Comparison of ENCODE assay signal across 8 cellular contexts in genomic region chr22:42283288-42284229, GRCh38. TPM values are rescaled to one million over a fixed set of nuclear protein-coding genes. Genes with fewer than 3 reads are reported as not detected.
A peak's percentile ranks its signal among the peaks of the same experiment; 100 is the strongest.
DNase-seq lines count a peak whose midpoint lies in the region; ATAC-seq and TF ChIP-seq lines count a peak whose summit lies in the region.

No MANE protein-coding gene starts in this region.

- no peak overlapping the region for H4K8ac ChIP-seq in mesendoderm (ENCODE audit: low read depth, low read length)

- H3K79me1 ChIP-seq in mesendoderm (ENCODE audit: low read length) = no peaks in the 10 kb centered on the region

- H3K4me3 Mint-ChIP-seq in T-cell = peak overlapping the region; percentile 59 to 76 (median 62)
- peak overlapping the region; percentile 64 for H3K4me3 Mint-ChIP-seq in chondrocyte (ENCODE audit: unreplicated experiment)

- H3K4ac ChIP-seq in mesendoderm (ENCODE audit: low read depth, low read length) = no peak overlapping the region

- no peak overlapping the region for H2BK5ac ChIP-seq in mesendoderm (ENCODE audit: low read length)

- H3K27me3 Mint-ChIP-seq in T-cell (peaks cover 0 to 8% of the 10 kb centered on the region in 2 donors), chondrocyte (ENCODE audit: low read depth) (peaks cover 23% of the 10 kb centered on the region)

- H3K27ac ChIP-seq in mesendoderm (ENCODE audit: low read depth, low read length) = no peak overlapping the region
- H3K27ac ChIP-seq in substantia nigra (ENCODE audit: low read depth, low read length, poor library complexity, severe bottlenecking) = peak overlapping the region; percentile 51

- peaks cover 3% of the 10 kb centered on the region for H3K4me1 ChIP-seq in mesendoderm (ENCODE audit: control insufficient read depth, low read depth, low read length)

- H4K5ac ChIP-seq in mesendoderm (ENCODE audit: low read length) = no peak overlapping the region

- no peak for TF ChIP-seq CTCF in chondrocyte (IDR thresholded peaks at IDR 0.05)

- H3K36me3 Mint-ChIP-seq in T-cell = no peaks in the 10 kb centered on the region
- H3K36me3 Mint-ChIP-seq in chondrocyte (ENCODE audit: low read depth) = no peaks in the 10 kb centered on the region

- no peak overlapping the region for H3K23ac ChIP-seq in mesendoderm (ENCODE audit: low read length)

- H3K56ac ChIP-seq in mesendoderm (ENCODE audit: low read length) = peak overlapping the region; percentile 34

- H2AK5ac ChIP-seq in mesendoderm (ENCODE audit: low read length) = no peak overlapping the region

- no peaks in the 10 kb centered on the region for H3K79me2 ChIP-seq in mesendoderm (ENCODE audit: control insufficient read depth, insufficient read depth, low read length)

- ATAC-seq in T-cell (replicated peaks in 1 of 4) = peak; percentile 65 to 68 (median 68)
- ATAC-seq in GM21360 (IDR thresholded peaks at IDR 0.05; ENCODE audit: unreplicated experiment) = no peak

- peak overlapping the region; percentile 66 for H3K4me2 ChIP-seq in mesendoderm (ENCODE audit: low read length)

- peak overlapping the region; percentile 43 for H3K9ac ChIP-seq in mesendoderm (ENCODE audit: low read length)

- no peak overlapping the region for H3K27ac Mint-ChIP-seq in T-cell
- H3K27ac Mint-ChIP-seq in chondrocyte (ENCODE audit: unreplicated experiment) = no peak overlapping the region

- H3K9me3 Mint-ChIP-seq in T-cell (no peaks in the 10 kb centered on the region), chondrocyte (ENCODE audit: low read depth) (no peaks in the 10 kb centered on the region)

- CTCF ChIA-PET in T-cell (lab: Charles Lee) = no interaction called here

- H2BK15ac ChIP-seq in mesendoderm (replicated peaks; ENCODE audit: low read depth) = no peak overlapping the region

- no peak overlapping the region for H2BK120ac ChIP-seq in mesendoderm (ENCODE audit: low read depth, low read length)

- DNase-seq in Ammon's horn (ENCODE audit: low spot score) = peak; percentile 47
- DNase-seq in T-cell = peak in 28 of 34 experiments; percentile 13 to 57 (median 36)
- peak; percentile 79 for DNase-seq in chondrocyte (ENCODE audit: low spot score)
- peak; percentile 65 for DNase-seq in mesendoderm
- peak in 18 of 49 donors; percentile 8 to 70 (median 38) for DNase-seq in substantia nigra (lab: John Stamatoyannopoulos, UW)
- no peak for DNase-seq in SW 1271 (lab: John Stamatoyannopoulos, UW)
- no peak for DNase-seq in NCI-H82 treated with DMSO at 0.1 percent for 48 hours (lab: John Stamatoyannopoulos, UW; ENCODE audit: unreplicated experiment)

- H3K4me1 Mint-ChIP-seq in T-cell = peaks cover 37 to 43% (median 38%) of the 10 kb centered on the region in 3 donors
- peaks cover 7% of the 10 kb centered on the region for H3K4me1 Mint-ChIP-seq in chondrocyte (ENCODE audit: low read depth)

- peaks cover 3% of the 10 kb centered on the region for H3K27me3 ChIP-seq in mesendoderm (ENCODE audit: insufficient read depth, low read length, poor library complexity)

- no CpG with 5 or more reads among the region's 73 CpGs for WGBS in mesendoderm (ENCODE audit: extremely low coverage, insufficient coverage, low lambda C conversion rate)

- no peaks in the 10 kb centered on the region for H3K36me3 ChIP-seq in mesendoderm (ENCODE audit: control insufficient read depth, insufficient read depth, low read length)

- POLR2A ChIA-PET in T-cell (lab: Charles Lee) = interaction anchor here in 1 of 2 donors (0.5 kb wide), 1 partner anchor 431 kb away, joined by 4 read pairs; no protein-coding TSS in a partner anchor

- no peak overlapping the region for H3K4me3 ChIP-seq in mesendoderm (ENCODE audit: low read length)

- no peak overlapping the region for H3K18ac ChIP-seq in mesendoderm (ENCODE audit: low read length)

RNA-seq across cellular contexts. Expression of gene TCF20, which starts 13.1 kb away (rescaled TPM):
- total RNA-seq in T-cell = 10 to 100 TPM; 84.2 to 98.8 (median 88.5) TPM
- 27.3 to 35.1 TPM (median 31.0 TPM) in 3 replicates for total RNA-seq in chondrocyte
- polyA plus RNA-seq in mesendoderm (2013, experiment 1 of 2) = 28.5 TPM
- 28.6 TPM for polyA plus RNA-seq in mesendoderm (2013, experiment 2 of 2)

Comparison
In these comparisons a context has a peak if more than half of its experiments do, and no peak if none do; other contexts are left out.
1. DNase-seq: peak in Ammon's horn (single experiment), T-cell (28 of 34), chondrocyte (single experiment) and mesendoderm (single experiment); none in SW 1271 (0 of 2) and NCI-H82 treated with DMSO at 0.1 percent for 48 hours (single experiment).